In the genomic region with DNA sequence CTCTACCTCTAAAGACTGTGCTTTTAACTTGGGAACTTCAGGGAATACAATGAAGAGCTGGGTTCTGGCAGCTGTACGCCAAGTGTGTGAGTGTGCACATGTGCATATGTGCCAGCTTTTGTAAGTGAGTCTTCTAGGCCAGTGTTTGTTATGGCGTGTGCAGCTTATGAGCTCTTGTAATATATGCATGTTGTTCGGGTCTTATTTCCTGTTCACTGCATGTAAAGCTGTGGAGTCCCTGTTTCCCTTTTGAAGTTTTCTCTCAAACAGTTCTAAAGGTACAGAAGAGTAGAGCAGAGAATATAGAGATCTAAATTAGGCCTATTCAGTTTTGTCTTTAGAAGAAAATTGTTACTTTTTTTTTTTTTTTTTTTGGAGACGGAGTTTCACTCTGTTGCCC, we compare ENCODE assay signal across 12 cellular contexts. TPM values are rescaled to one million over a fixed set of nuclear protein-coding genes. Genes with fewer than 3 reads are reported as not detected.
A peak's percentile ranks its signal among the peaks of the same experiment; 100 is the strongest.
DNase-seq lines count a peak whose midpoint lies in the region; ATAC-seq lines count a peak whose summit lies in the region.
"Had no signal": no experiment of that assay in that cellular context is flagged by ENCODE, and none has a peak within 500 bp of the region (broad histone marks: within the 10 kb centered on the region; RNA-seq: fewer than 3 reads in every experiment).

No MANE protein-coding gene starts in this region.

- intact Hi-C loops in activated CD4-positive, alpha-beta T cell treated with anti-CD3 and anti-CD28 coated beads for 36 hours (cut with DNase I, micrococcal nuclease): no loop called here
- intact Hi-C loops in posterior cingulate gyrus (cut with DNase I): no loop called here

- H3K27ac Mint-ChIP-seq in activated CD4-positive, alpha-beta T cell treated with anti-CD3 and anti-CD28 coated beads for 36 hours: peak overlapping the region; percentile 86
- peak overlapping the region; percentile 79 for H3K27ac Mint-ChIP-seq in activated CD8-positive, alpha-beta T cell treated with anti-CD3 and anti-CD28 coated beads, Interleukin-2, amount 10 ng/mL, durations not matched to agents 7 days and 5 days
- no peak overlapping the region for H3K27ac Mint-ChIP-seq in stimulated activated effector memory CD8-positive, alpha-beta T cell treated with anti-CD3 and anti-CD28 coated beads, Interleukin-12 subunit alpha, Interleukin-12 subunit beta, amount 100 ng/mL, for 72 hours

- ATAC-seq in activated CD4-positive, alpha-beta T cell treated with anti-CD3 and anti-CD28 coated beads for 36 hours: peak; percentile 80
- ATAC-seq in HG02973 (IDR thresholded peaks at IDR 0.05; ENCODE audit: unreplicated experiment): peak; percentile 43
- peak; percentile 77 for ATAC-seq in activated CD8-positive, alpha-beta T cell treated with anti-CD3 and anti-CD28 coated beads, Interleukin-2, amount 10 ng/mL, durations not matched to agents 7 days and 5 days
- ATAC-seq in stimulated activated effector memory CD8-positive, alpha-beta T cell treated with anti-CD3 and anti-CD28 coated beads, Interleukin-12 subunit alpha, Interleukin-12 subunit beta, amount 100 ng/mL, for 72 hours: peak; percentile 32
- ATAC-seq: right lobe of liver, upper lobe of right lung had no signal

- CTCF ChIA-PET in activated CD4-positive, alpha-beta T cell treated with anti-CD3 and anti-CD28 coated beads for 36 hours (lab: Charles Lee): interaction anchor here (0.6 to 9.7 kb wide), 8 partner anchors 13 to 287 kb away, joined by 3 to 76 read pairs (median 3); no protein-coding TSS in a partner anchor
- CTCF ChIA-PET in activated CD8-positive, alpha-beta T cell treated with anti-CD3 and anti-CD28 coated beads, Interleukin-2, amount 10 ng/mL, durations not matched to agents 7 days and 5 days (lab: Charles Lee): interaction anchor here (0.9 to 11.8 kb wide), 6 partner anchors 9 to 137 kb away, joined by 4 to 246 read pairs (median 14); a partner anchor contains a TSS

- no peaks in the 10 kb centered on the region for H3K9me3 ChIP-seq in effector memory CD4-positive, alpha-beta T cell (ENCODE audit: control insufficient read depth, low read length)
- H3K9me3 ChIP-seq: right lobe of liver, upper lobe of right lung had no signal

- no peak for DNase-seq in activated CD4-positive, alpha-beta T cell treated with anti-CD3 and anti-CD28 coated beads for 36 hours
- no peak for DNase-seq in activated CD4-positive, alpha-beta T cell treated with anti-CD3 and anti-CD28 coated beads for 4 hours
- no peak for DNase-seq in activated CD8-positive, alpha-beta T cell treated with anti-CD3 and anti-CD28 coated beads, Interleukin-2, amount 10 ng/mL, durations not matched to agents 7 days and 5 days
- no peak for DNase-seq in stimulated activated effector memory CD8-positive, alpha-beta T cell treated with anti-CD3 and anti-CD28 coated beads, Interleukin-12 subunit alpha, Interleukin-12 subunit beta, amount 100 ng/mL, for 72 hours (ENCODE audit: low spot score in 2 of 2)
- DNase-seq in DMS114 treated with DMSO at 0.1 percent for 48 hours (lab: John Stamatoyannopoulos, UW; ENCODE audit: unreplicated experiment) (no peak), posterior cingulate gyrus (no peak)
- DNase-seq in effector memory CD4-positive, alpha-beta T cell: no peak
- DNase-seq: activated CD4-positive, CD25-positive, alpha-beta regulatory T cell treated with anti-CD3 and anti-CD28 coated beads, Interleukin-2, amount 50 U/mL, for 72 hours; midbrain; right lobe of liver; upper lobe of right lung had no signal

- H3K36me3 ChIP-seq in effector memory CD4-positive, alpha-beta T cell (ENCODE audit: control insufficient read depth, insufficient read depth, low read length): peaks cover 4% of the 10 kb centered on the region
- H3K36me3 ChIP-seq: right lobe of liver had no signal

- peak overlapping the region; percentile 29 for H3K4me3 Mint-ChIP-seq in activated CD4-positive, alpha-beta T cell treated with anti-CD3 and anti-CD28 coated beads for 36 hours
- H3K4me3 Mint-ChIP-seq in activated CD8-positive, alpha-beta T cell treated with anti-CD3 and anti-CD28 coated beads, Interleukin-2, amount 10 ng/mL, durations not matched to agents 7 days and 5 days: peak overlapping the region; percentile 36
- no peak overlapping the region for H3K4me3 Mint-ChIP-seq in stimulated activated effector memory CD8-positive, alpha-beta T cell treated with anti-CD3 and anti-CD28 coated beads, Interleukin-12 subunit alpha, Interleukin-12 subunit beta, amount 100 ng/mL, for 72 hours

- no peaks in the 10 kb centered on the region for H3K27me3 ChIP-seq in effector memory CD4-positive, alpha-beta T cell (replicated peaks; ENCODE audit: control insufficient read depth, insufficient read depth, low read length, poor library complexity, severe bottlenecking)
- H3K27me3 ChIP-seq: right lobe of liver, upper lobe of right lung had no signal

- peaks cover 63% of the 10 kb centered on the region for H3K4me1 Mint-ChIP-seq in activated CD4-positive, alpha-beta T cell treated with anti-CD3 and anti-CD28 coated beads for 36 hours
- H3K4me1 Mint-ChIP-seq in activated CD8-positive, alpha-beta T cell treated with anti-CD3 and anti-CD28 coated beads, Interleukin-2, amount 10 ng/mL, durations not matched to agents 7 days and 5 days (ENCODE audit: low read depth): peaks cover 77% of the 10 kb centered on the region
- peaks cover 58% of the 10 kb centered on the region for H3K4me1 Mint-ChIP-seq in stimulated activated effector memory CD8-positive, alpha-beta T cell treated with anti-CD3 and anti-CD28 coated beads, Interleukin-12 subunit alpha, Interleukin-12 subunit beta, amount 100 ng/mL, for 72 hours

- no peaks in the 10 kb centered on the region for H3K9me3 Mint-ChIP-seq in activated CD4-positive, alpha-beta T cell treated with anti-CD3 and anti-CD28 coated beads for 36 hours (ENCODE audit: low read depth)
- no peaks in the 10 kb centered on the region for H3K9me3 Mint-ChIP-seq in activated CD8-positive, alpha-beta T cell treated with anti-CD3 and anti-CD28 coated beads, Interleukin-2, amount 10 ng/mL, durations not matched to agents 7 days and 5 days (ENCODE audit: insufficient read depth)
- H3K9me3 Mint-ChIP-seq in stimulated activated effector memory CD8-positive, alpha-beta T cell treated with anti-CD3 and anti-CD28 coated beads, Interleukin-12 subunit alpha, Interleukin-12 subunit beta, amount 100 ng/mL, for 72 hours: no peaks in the 10 kb centered on the region

- peaks cover 12% of the 10 kb centered on the region for H3K4me1 ChIP-seq in effector memory CD4-positive, alpha-beta T cell (ENCODE audit: control insufficient read depth, insufficient read depth, low read length, poor library complexity, severe bottlenecking)
- H3K4me1 ChIP-seq: right lobe of liver had no signal

- H3K27me3 Mint-ChIP-seq in activated CD4-positive, alpha-beta T cell treated with anti-CD3 and anti-CD28 coated beads for 36 hours: no peaks in the 10 kb centered on the region
- H3K27me3 Mint-ChIP-seq in activated CD8-positive, alpha-beta T cell treated with anti-CD3 and anti-CD28 coated beads, Interleukin-2, amount 10 ng/mL, durations not matched to agents 7 days and 5 days (ENCODE audit: low read depth): no peaks in the 10 kb centered on the region

- no peak overlapping the region for H3K4me3 ChIP-seq in effector memory CD4-positive, alpha-beta T cell (ENCODE audit: insufficient read depth, low read depth, low read length, poor library complexity, severe bottlenecking)
- H3K4me3 ChIP-seq: right lobe of liver, upper lobe of right lung had no signal

- no peak overlapping the region for H3K27ac ChIP-seq in effector memory CD4-positive, alpha-beta T cell (ENCODE audit: insufficient read depth, low read length, poor library complexity, severe bottlenecking)
- H3K27ac ChIP-seq: right lobe of liver, upper lobe of right lung had no signal

- peaks cover 19% of the 10 kb centered on the region for H3K36me3 Mint-ChIP-seq in activated CD4-positive, alpha-beta T cell treated with anti-CD3 and anti-CD28 coated beads for 36 hours (ENCODE audit: low read depth)
- peaks cover 75% of the 10 kb centered on the region for H3K36me3 Mint-ChIP-seq in activated CD8-positive, alpha-beta T cell treated with anti-CD3 and anti-CD28 coated beads, Interleukin-2, amount 10 ng/mL, durations not matched to agents 7 days and 5 days (ENCODE audit: low read depth)
- peaks cover 86% of the 10 kb centered on the region for H3K36me3 Mint-ChIP-seq in stimulated activated effector memory CD8-positive, alpha-beta T cell treated with anti-CD3 and anti-CD28 coated beads, Interleukin-12 subunit alpha, Interleukin-12 subunit beta, amount 100 ng/mL, for 72 hours

- POLR2A ChIA-PET in activated CD4-positive, alpha-beta T cell treated with anti-CD3 and anti-CD28 coated beads for 36 hours (lab: Charles Lee): interaction anchor here (0.6 kb wide), 1 partner anchor 67 kb away, joined by 3 read pairs; no protein-coding TSS in a partner anchor
- POLR2A ChIA-PET in activated CD8-positive, alpha-beta T cell treated with anti-CD3 and anti-CD28 coated beads, Interleukin-2, amount 10 ng/mL, durations not matched to agents 7 days and 5 days (lab: Charles Lee): interaction anchor here (0.9 to 1.6 kb wide), 3 partner anchors 22 to 95 kb away, joined by 3 to 5 read pairs (median 4); a partner anchor contains a TSS

RNA-seq across cellular contexts. Expression of a gene that starts 30.6 kb away (rescaled TPM):
- 10 to 100 TPM; 18.6 to 19.3 TPM for total RNA-seq in activated CD4-positive, alpha-beta T cell treated with anti-CD3 and anti-CD28 coated beads for 36 hours
- 10 to 100 TPM; 90.1 to 90.9 TPM for total RNA-seq in activated CD8-positive, alpha-beta T cell treated with anti-CD3 and anti-CD28 coated beads, Interleukin-2, amount 10 ng/mL, durations not matched to agents 7 days and 5 days

Comparison
In these comparisons a context has a peak if more than half of its experiments do, and no peak if none do; other contexts are left out.
1. RNA of a gene that starts 30.6 kb away (total RNA-seq): 90.1 to 90.9 TPM in activated CD8-positive, alpha-beta T cell treated with anti-CD3 and anti-CD28 coated beads, Interleukin-2, amount 10 ng/mL, durations not matched to agents 7 days and 5 days; 18.6 to 19.3 TPM in activated CD4-positive, alpha-beta T cell treated with anti-CD3 and anti-CD28 coated beads for 36 hours; every median in the first group is over 4 times any median in the second.
2. Peak in every context shown above with its lines, with median percentiles within 50 percentile points of each other: ATAC-seq.